Comparison of ENCODE assay signal across 9 cellular contexts in the genomic region with DNA sequence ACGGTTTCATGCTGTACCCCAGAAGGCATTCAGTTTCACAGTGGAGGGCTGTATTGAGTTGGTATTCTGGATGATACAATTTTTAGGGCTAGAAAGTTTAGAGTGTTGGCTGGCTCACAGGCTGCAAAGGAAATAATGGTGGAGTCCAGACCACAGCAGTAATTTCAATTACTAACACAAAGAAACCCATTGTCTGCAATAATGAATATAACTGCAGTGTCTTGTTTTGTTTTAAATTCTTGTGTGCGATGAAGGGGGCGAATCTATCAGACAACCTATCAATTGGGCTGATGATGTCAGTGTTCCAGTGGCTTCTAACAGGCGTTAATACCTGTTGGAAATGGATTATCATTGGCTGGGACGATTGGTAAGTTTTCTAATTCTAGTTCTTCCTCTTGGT. TPM values are rescaled to one million over a fixed set of nuclear protein-coding genes. Genes with fewer than 3 reads are reported as not detected.
DNase-seq lines count a peak whose midpoint lies in the region; ATAC-seq and TF ChIP-seq lines count a peak whose summit lies in the region.
"Had no signal": no experiment of that assay in that cellular context is flagged by ENCODE, and none has a peak within 500 bp of the region (broad histone marks: within the 10 kb centered on the region; RNA-seq: fewer than 3 reads in every experiment).

No MANE protein-coding gene starts in this region.

- TF ChIP-seq CTCF in LNCaP clone FGC (IDR thresholded peaks at IDR 0.05; ENCODE audit: control insufficient read depth, extremely low read depth, insufficient read depth): no peak
- TF ChIP-seq CTCF in coronary artery (IDR thresholded peaks at IDR 0.05): no peak

- peak overlapping the region; percentile 97 for H3K4me2 ChIP-seq in BLaER1

- in situ Hi-C loops in G401 (cut with HindIII; ENCODE audit: low sequenced_read_pairs): no loop called here

- peaks cover 71% of the 10 kb centered on the region for H3K4me1 ChIP-seq in BLaER1

- no peak for ATAC-seq in naive thymus-derived CD8-positive, alpha-beta T cell
- ATAC-seq in GM18505 (IDR thresholded peaks at IDR 0.05; ENCODE audit: unreplicated experiment) (no peak), GM18873 (IDR thresholded peaks at IDR 0.05; ENCODE audit: low FRiP score, unreplicated experiment) (no peak)

- no peak for TF ChIP-seq POLR2A in GM18505 (IDR thresholded peaks at IDR 0.05; ENCODE audit: borderline replicate concordance, extremely low read depth, insufficient read depth, insufficient read length)

- no peak for DNase-seq in LNCaP clone FGC (ENCODE audit: low read depth)
- no peak for DNase-seq in coronary artery (ENCODE audit: low spot score)
- DNase-seq in naive thymus-derived CD8-positive, alpha-beta T cell: no peak
- no peak for DNase-seq in G401 (ENCODE audit: low spot score)
- DNase-seq in NCI-H748 treated with DMSO at 0.1 percent for 48 hours (lab: John Stamatoyannopoulos, UW): no peak
- DNase-seq: stimulated activated CD4-positive, alpha-beta T cell treated with anti-CD3 and anti-CD28 coated beads, Interleukin-4, amount 100 ng/mL, for 1 hour had no signal

- H3K27ac ChIP-seq in BLaER1 (0 out of 2 replicates have a peak overlapping the region, but pooled peaks have one; percentile 98), coronary artery (peak overlapping the region in 1 of 2 donors; percentile 100)

- H3K27me3 ChIP-seq in BLaER1: no peaks in the 10 kb centered on the region

- H3K9me3 Mint-ChIP-seq in naive thymus-derived CD8-positive, alpha-beta T cell: no peaks in the 10 kb centered on the region

- peaks cover 30% of the 10 kb centered on the region; the same call in 1 of the 2 replicates for H4K20me1 ChIP-seq in BLaER1

- peaks cover 17% of the 10 kb centered on the region for H3K36me3 ChIP-seq in BLaER1

- H3K4me1 Mint-ChIP-seq in naive thymus-derived CD8-positive, alpha-beta T cell: peaks cover 29 to 69% (median 65%) of the 10 kb centered on the region in 4 donors

- H3K4me3 ChIP-seq in BLaER1 (peak overlapping the region; percentile 74; the same call in 1 of the 2 replicates), LNCaP clone FGC (ENCODE audit: low read depth, low read length) (peak overlapping the region; percentile 81), coronary artery (peak overlapping the region; percentile 76)

- POLR2A ChIA-PET in naive thymus-derived CD8-positive, alpha-beta T cell (lab: Charles Lee): interaction anchor here (2.9 to 9.5 kb wide), 2 partner anchors 46 to 54 kb away, joined by 70 to 203 read pairs; partner anchors contain the start of genes PNPO, SCRN2 and SP6

- peaks cover 0 to 43% (median 5%) of the 10 kb centered on the region in 3 donors for H3K36me3 Mint-ChIP-seq in naive thymus-derived CD8-positive, alpha-beta T cell

- H3K27ac Mint-ChIP-seq in naive thymus-derived CD8-positive, alpha-beta T cell: peak overlapping the region in 8 of 10 donors; percentile 91 to 100 (median 98)

- H3K9ac ChIP-seq in BLaER1: peak overlapping the region; percentile 96

- H3K4me3 Mint-ChIP-seq in naive thymus-derived CD8-positive, alpha-beta T cell: peak overlapping the region; percentile 89 to 100 (median 95)

- H3K9me3 ChIP-seq in BLaER1: no peaks in the 10 kb centered on the region

- peaks cover 0 to 3% (median 0%) of the 10 kb centered on the region in 5 donors for H3K27me3 Mint-ChIP-seq in naive thymus-derived CD8-positive, alpha-beta T cell

RNA-seq across cellular contexts. Expression of gene SP2, which starts 1.5 kb away (rescaled TPM):
- 10 to 100 TPM; 31.6 to 31.7 TPM for total RNA-seq in naive thymus-derived CD8-positive, alpha-beta T cell
- 10 to 100 TPM in 1 of 3 donors, 1 to 10 TPM in 2; 4.5 to 13.0 (median 9.6) TPM for polyA plus RNA-seq in naive thymus-derived CD8-positive, alpha-beta T cell
- total RNA-seq in G401 (2014; rRNA removed; shearing (Covaris generic)): 0.68 and 0.71 TPM in 2 replicates

RNA-seq across cellular contexts. Expression of gene PNPO, which starts 43.8 kb away (rescaled TPM):
- total RNA-seq in naive thymus-derived CD8-positive, alpha-beta T cell: 10 to 100 TPM; 17.2 to 20.8 TPM
- polyA plus RNA-seq in naive thymus-derived CD8-positive, alpha-beta T cell: 10 to 100 TPM; 26.0 to 31.8 (median 29.9) TPM
- total RNA-seq in G401 (2014; rRNA removed; shearing (Covaris generic)): 50.2 and 90.7 TPM in 2 replicates

RNA-seq across cellular contexts. Expression of gene SP6, which starts 46.6 kb away (rescaled TPM):
- under 1 TPM; 0.16 to 0.33 TPM for total RNA-seq in naive thymus-derived CD8-positive, alpha-beta T cell
- polyA plus RNA-seq in naive thymus-derived CD8-positive, alpha-beta T cell: under 1 TPM in 1 of 3 donors, not detected in 2; 0.13 TPM
- 6.7 and 8.5 TPM in 2 replicates for total RNA-seq in G401 (2014; rRNA removed; shearing (Covaris generic))

RNA-seq across cellular contexts. Expression of gene SCRN2, which starts 56.5 kb away (rescaled TPM):
- total RNA-seq in naive thymus-derived CD8-positive, alpha-beta T cell: 10 to 100 TPM; 41.4 to 46.0 TPM
- polyA plus RNA-seq in naive thymus-derived CD8-positive, alpha-beta T cell: 10 to 100 TPM; 19.3 to 37.9 (median 21.6) TPM
- 68.4 and 72.7 TPM in 2 replicates for total RNA-seq in G401 (2014; rRNA removed; shearing (Covaris generic))

Comparison
In these comparisons a context has a peak if more than half of its experiments do, and no peak if none do; other contexts are left out.
1. RNA of gene SP2, which starts 1.5 kb away (total RNA-seq): 31.6 to 31.7 TPM in naive thymus-derived CD8-positive, alpha-beta T cell; 0.68 to 0.71 TPM in G401; every median in the first group is over 10 times any median in the second.
2. Peak in every context shown above with its lines, with median percentiles within 50 percentile points of each other: H3K4me3 ChIP-seq.